In the genomic region with DNA sequence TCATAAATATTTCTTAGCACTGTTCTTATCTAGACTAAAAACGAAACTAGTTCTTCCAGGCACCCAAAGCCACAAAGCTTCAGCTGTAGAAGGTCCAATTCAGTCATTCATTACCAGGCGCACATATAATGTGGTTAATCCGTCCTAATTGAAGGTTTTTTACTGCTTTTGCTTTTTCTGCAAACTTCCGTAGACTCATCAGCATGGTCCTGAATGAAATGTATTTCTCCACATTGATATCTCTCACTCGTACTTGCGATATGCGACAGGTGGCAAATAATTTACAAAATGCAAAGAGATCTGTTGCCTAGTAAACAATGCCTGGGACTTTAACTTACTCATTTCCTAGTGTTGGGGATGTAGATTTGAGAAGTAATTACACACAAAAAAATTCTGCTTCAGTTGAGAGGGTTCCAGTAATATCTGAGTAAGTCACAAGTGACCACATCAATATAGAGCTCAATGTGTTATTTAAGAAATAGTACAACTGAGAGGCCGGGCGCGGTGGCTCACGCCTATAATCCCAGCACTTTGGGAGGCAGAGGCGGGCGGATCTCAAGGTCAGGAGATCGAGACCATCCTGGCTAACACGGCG, we compare ENCODE assay signal across 1 cellular context.
TF ChIP-seq lines count a peak whose summit lies in the region.

No MANE protein-coding gene starts in this region.

TF ChIP-seq in GM23338, 12 proteins besides CTCF, POLR2A, EP300 and RAD21 (continued from another document):
- TF ChIP-seq, protein P1, sequence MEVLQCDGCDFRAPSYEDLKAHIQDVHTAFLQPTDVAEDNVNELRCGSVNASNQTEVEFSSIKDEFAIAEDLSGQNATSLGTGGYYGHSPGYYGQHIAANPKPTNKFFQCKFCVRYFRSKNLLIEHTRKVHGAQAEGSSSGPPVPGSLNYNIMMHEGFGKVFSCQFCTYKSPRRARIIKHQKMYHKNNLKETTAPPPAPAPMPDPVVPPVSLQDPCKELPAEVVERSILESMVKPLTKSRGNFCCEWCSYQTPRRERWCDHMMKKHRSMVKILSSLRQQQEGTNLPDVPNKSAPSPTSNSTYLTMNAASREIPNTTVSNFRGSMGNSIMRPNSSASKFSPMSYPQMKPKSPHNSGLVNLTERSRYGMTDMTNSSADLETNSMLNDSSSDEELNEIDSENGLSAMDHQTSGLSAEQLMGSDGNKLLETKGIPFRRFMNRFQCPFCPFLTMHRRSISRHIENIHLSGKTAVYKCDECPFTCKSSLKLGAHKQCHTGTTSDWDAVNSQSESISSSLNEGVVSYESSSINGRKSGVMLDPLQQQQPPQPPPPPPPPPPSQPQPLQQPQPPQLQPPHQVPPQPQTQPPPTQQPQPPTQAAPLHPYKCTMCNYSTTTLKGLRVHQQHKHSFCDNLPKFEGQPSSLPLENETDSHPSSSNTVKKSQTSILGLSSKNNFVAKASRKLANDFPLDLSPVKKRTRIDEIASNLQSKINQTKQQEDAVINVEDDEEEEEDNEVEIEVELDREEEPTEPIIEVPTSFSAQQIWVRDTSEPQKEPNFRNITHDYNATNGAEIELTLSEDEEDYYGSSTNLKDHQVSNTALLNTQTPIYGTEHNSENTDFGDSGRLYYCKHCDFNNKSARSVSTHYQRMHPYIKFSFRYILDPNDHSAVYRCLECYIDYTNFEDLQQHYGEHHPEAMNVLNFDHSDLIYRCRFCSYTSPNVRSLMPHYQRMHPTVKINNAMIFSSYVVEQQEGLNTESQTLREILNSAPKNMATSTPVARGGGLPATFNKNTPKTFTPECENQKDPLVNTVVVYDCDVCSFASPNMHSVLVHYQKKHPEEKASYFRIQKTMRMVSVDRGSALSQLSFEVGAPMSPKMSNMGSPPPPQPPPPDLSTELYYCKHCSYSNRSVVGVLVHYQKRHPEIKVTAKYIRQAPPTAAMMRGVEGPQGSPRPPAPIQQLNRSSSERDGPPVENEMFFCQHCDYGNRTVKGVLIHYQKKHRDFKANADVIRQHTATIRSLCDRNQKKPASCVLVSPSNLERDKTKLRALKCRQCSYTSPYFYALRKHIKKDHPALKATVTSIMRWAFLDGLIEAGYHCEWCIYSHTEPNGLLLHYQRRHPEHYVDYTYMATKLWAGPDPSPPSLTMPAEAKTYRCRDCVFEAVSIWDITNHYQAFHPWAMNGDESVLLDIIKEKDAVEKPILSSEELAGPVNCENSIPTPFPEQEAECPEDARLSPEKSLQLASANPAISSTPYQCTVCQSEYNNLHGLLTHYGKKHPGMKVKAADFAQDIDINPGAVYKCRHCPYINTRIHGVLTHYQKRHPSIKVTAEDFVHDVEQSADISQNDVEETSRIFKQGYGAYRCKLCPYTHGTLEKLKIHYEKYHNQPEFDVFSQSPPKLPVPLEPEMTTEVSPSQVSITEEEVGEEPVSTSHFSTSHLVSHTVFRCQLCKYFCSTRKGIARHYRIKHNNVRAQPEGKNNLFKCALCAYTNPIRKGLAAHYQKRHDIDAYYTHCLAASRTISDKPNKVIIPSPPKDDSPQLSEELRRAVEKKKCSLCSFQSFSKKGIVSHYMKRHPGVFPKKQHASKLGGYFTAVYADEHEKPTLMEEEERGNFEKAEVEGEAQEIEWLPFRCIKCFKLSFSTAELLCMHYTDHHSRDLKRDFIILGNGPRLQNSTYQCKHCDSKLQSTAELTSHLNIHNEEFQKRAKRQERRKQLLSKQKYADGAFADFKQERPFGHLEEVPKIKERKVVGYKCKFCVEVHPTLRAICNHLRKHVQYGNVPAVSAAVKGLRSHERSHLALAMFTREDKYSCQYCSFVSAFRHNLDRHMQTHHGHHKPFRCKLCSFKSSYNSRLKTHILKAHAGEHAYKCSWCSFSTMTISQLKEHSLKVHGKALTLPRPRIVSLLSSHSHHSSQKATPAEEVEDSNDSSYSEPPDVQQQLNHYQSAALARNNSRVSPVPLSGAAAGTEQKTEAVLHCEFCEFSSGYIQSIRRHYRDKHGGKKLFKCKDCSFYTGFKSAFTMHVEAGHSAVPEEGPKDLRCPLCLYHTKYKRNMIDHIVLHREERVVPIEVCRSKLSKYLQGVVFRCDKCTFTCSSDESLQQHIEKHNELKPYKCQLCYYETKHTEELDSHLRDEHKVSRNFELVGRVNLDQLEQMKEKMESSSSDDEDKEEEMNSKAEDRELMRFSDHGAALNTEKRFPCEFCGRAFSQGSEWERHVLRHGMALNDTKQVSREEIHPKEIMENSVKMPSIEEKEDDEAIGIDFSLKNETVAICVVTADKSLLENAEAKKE (CRISPR knock-in tag; IDR thresholded peaks at IDR 0.05), result no peak
